21 cellular contexts compared by ENCODE assay signal in genomic region chr17:47709594-47709993, GRCh38. TPM values are rescaled to one million over a fixed set of nuclear protein-coding genes. Genes with fewer than 3 reads are reported as not detected.
DNase-seq lines count a peak whose midpoint lies in the region; ATAC-seq, FAIRE-seq and TF ChIP-seq lines count a peak whose summit lies in the region.
"Had no signal": no experiment of that assay in that cellular context is flagged by ENCODE, and none has a peak within 500 bp of the region (broad histone marks: within the 10 kb centered on the region; RNA-seq: fewer than 3 reads in every experiment).

No MANE protein-coding gene starts in this region.

- POLR2A ChIA-PET in H1 (lab: Charles Lee; ENCODE audit: partially characterized antibody) = interaction anchor here (1.1 to 1.9 kb wide), 5 partner anchors 8 to 35 kb away, joined by 3 to 10 read pairs (median 3); no protein-coding TSS in a partner anchor

- no peak overlapping the region for H2BK15ac ChIP-seq in H1 (ENCODE audit: low read length)

- peaks cover 2% of the 10 kb centered on the region; the same call in 1 of the 2 replicates for H3K23me2 ChIP-seq in H1 (ENCODE audit: low read depth, low read length)

- H4K91ac ChIP-seq in H1 (replicated peaks; ENCODE audit: insufficient read length, low read length) = no peak overlapping the region

- peaks cover 0 to 11% (median 5%) of the 10 kb centered on the region in 4 experiments; a peak in 6 of 7 replicates for H3K4me1 ChIP-seq in H1 (replicated peaks in 1 of 4; ENCODE audit: control insufficient read depth in 3 of 4, insufficient read depth in 4 of 4, low read length in 3 of 4)

- no peak overlapping the region for H3K4ac ChIP-seq in H1 (replicated peaks; ENCODE audit: insufficient read length, low read depth, low read length)

- H3K79me2 ChIP-seq in H1 (ENCODE audit: control insufficient read depth in 1 of 2, insufficient read depth in 2 of 2, low read length in 2 of 2) = no peaks in the 10 kb centered on the region

- H3K9ac ChIP-seq in H1 (replicated peaks in 1 of 4; ENCODE audit: extremely low read depth in 1 of 4, low read depth in 3 of 4, low read length in 3 of 4) = no peak overlapping the region
- H3K9ac ChIP-seq: KMS-11 had no signal

- H3K79me1 ChIP-seq in H1 (ENCODE audit: low read depth, low read length) = no peaks in the 10 kb centered on the region

- no peaks in the 10 kb centered on the region for H3K9me3 ChIP-seq in H1 (ENCODE audit: insufficient read depth in 2 of 2, low read depth in 1 of 2, low read length in 1 of 2)
- H3K9me3 ChIP-seq: Peyer's patch, SJCRH30 had no signal

- H3K18ac ChIP-seq in H1 (ENCODE audit: extremely low read depth, low read length) = no peak overlapping the region

- no peak overlapping the region for H3K56ac ChIP-seq in H1 (replicated peaks; ENCODE audit: insufficient read length, low read depth, low read length)

- no peak for TF ChIP-seq EP300 in H1 (IDR thresholded peaks at IDR 0.05; ENCODE audit: borderline replicate concordance in 1 of 2, low read depth in 2 of 2, low read length in 2 of 2)

- no peak overlapping the region for H3K14ac ChIP-seq in H1 (ENCODE audit: insufficient read length)

- intact Hi-C loops in activated CD4-positive, alpha-beta T cell treated with anti-CD3 and anti-CD28 coated beads, Interleukin-2, amount 10 ng/mL, durations not matched to agents 24 days and 14 days (cut with micrococcal nuclease) = no loop called here

- H4K20me1 ChIP-seq in H1 (replicated peaks in 1 of 2; ENCODE audit: control insufficient read depth in 1 of 2, insufficient read depth in 2 of 2, low read length in 2 of 2) = peaks cover 0 to 2% of the 10 kb centered on the region in 2 experiments

- TF ChIP-seq RAD21 in H1 (IDR thresholded peaks at IDR 0.05 in 1 of 2, conservative IDR thresholded peaks at IDR 0.05 in 1 of 2; ENCODE audit: low read depth in 2 of 2, low read length in 2 of 2) = no peak

- no peak overlapping the region for H3K4me3 Mint-ChIP-seq in activated naive CD4-positive, alpha-beta T cell treated with anti-CD3 and anti-CD28 coated beads, Interleukin-2, amount 50 U/mL, for 24 hours
- no peak overlapping the region for H3K4me3 Mint-ChIP-seq in natural killer cell treated with Interleukin-12 subunit alpha and Interleukin-12 subunit beta and Interleukin-15 and Interleukin-18, amount 100 ng/mL, for 72 hours
- H3K4me3 Mint-ChIP-seq in activated CD4-positive, alpha-beta T cell treated with anti-CD3 and anti-CD28 coated beads, Interleukin-2, amount 10 ng/mL, durations not matched to agents 24 days and 14 days = no peak overlapping the region
- H3K4me3 Mint-ChIP-seq: B cell, CD14-positive monocyte, H9 had no signal

- H3K36me3 Mint-ChIP-seq in activated naive CD4-positive, alpha-beta T cell treated with anti-CD3 and anti-CD28 coated beads, Interleukin-2, amount 50 U/mL, for 24 hours = peaks cover 14% of the 10 kb centered on the region
- H3K36me3 Mint-ChIP-seq in natural killer cell treated with Interleukin-12 subunit alpha and Interleukin-12 subunit beta and Interleukin-15 and Interleukin-18, amount 100 ng/mL, for 72 hours = no peaks in the 10 kb centered on the region
- H3K36me3 Mint-ChIP-seq in activated CD4-positive, alpha-beta T cell treated with anti-CD3 and anti-CD28 coated beads, Interleukin-2, amount 10 ng/mL, durations not matched to agents 24 days and 14 days (ENCODE audit: low read depth) = peaks cover 13% of the 10 kb centered on the region

- FAIRE-seq in HTR-8/SVneo (lab: Jason Lieb, UNC) = peak; percentile 42
- FAIRE-seq in H1 (lab: Jason Lieb, UNC) = no peak
- FAIRE-seq: A204.1 had no signal

- H3K27ac ChIP-seq in H1 (ENCODE audit: low read depth, low read length) = no peak overlapping the region
- H3K27ac ChIP-seq: KMS-11, Peyer's patch, SJCRH30 had no signal

- H4K8ac ChIP-seq in H1 (ENCODE audit: extremely low read depth, insufficient read depth, low read length) = no peak overlapping the region

- H2BK120ac ChIP-seq in H1 (replicated peaks; ENCODE audit: low read depth, low read length) = no peak overlapping the region

- no peak overlapping the region for H2BK12ac ChIP-seq in H1 (ENCODE audit: low read depth, low read length)

- peak overlapping the region; percentile 55 for H3K27ac Mint-ChIP-seq in activated naive CD4-positive, alpha-beta T cell treated with anti-CD3 and anti-CD28 coated beads, Interleukin-2, amount 50 U/mL, for 24 hours
- peak overlapping the region; percentile 85 to 92 for H3K27ac Mint-ChIP-seq in natural killer cell treated with Interleukin-12 subunit alpha and Interleukin-12 subunit beta and Interleukin-15 and Interleukin-18, amount 100 ng/mL, for 72 hours
- H3K27ac Mint-ChIP-seq in activated CD4-positive, alpha-beta T cell treated with anti-CD3 and anti-CD28 coated beads, Interleukin-2, amount 10 ng/mL, durations not matched to agents 24 days and 14 days = no peak overlapping the region
- H3K27ac Mint-ChIP-seq: B cell, CD14-positive monocyte, H9 had no signal

- H3K27me3 Mint-ChIP-seq in activated naive CD4-positive, alpha-beta T cell treated with anti-CD3 and anti-CD28 coated beads, Interleukin-2, amount 50 U/mL, for 24 hours = no peaks in the 10 kb centered on the region
- no peaks in the 10 kb centered on the region for H3K27me3 Mint-ChIP-seq in natural killer cell treated with Interleukin-12 subunit alpha and Interleukin-12 subunit beta and Interleukin-15 and Interleukin-18, amount 100 ng/mL, for 72 hours
- H3K27me3 Mint-ChIP-seq in activated CD4-positive, alpha-beta T cell treated with anti-CD3 and anti-CD28 coated beads, Interleukin-2, amount 10 ng/mL, durations not matched to agents 24 days and 14 days = no peaks in the 10 kb centered on the region
- H3K27me3 Mint-ChIP-seq: B cell had no signal

- H3K4me1 Mint-ChIP-seq in activated naive CD4-positive, alpha-beta T cell treated with anti-CD3 and anti-CD28 coated beads, Interleukin-2, amount 50 U/mL, for 24 hours = peaks cover 72% of the 10 kb centered on the region
- peaks cover 70 to 78% of the 10 kb centered on the region in 2 donors for H3K4me1 Mint-ChIP-seq in natural killer cell treated with Interleukin-12 subunit alpha and Interleukin-12 subunit beta and Interleukin-15 and Interleukin-18, amount 100 ng/mL, for 72 hours (ENCODE audit: low read depth in 2 of 2)
- peaks cover 58% of the 10 kb centered on the region for H3K4me1 Mint-ChIP-seq in activated CD4-positive, alpha-beta T cell treated with anti-CD3 and anti-CD28 coated beads, Interleukin-2, amount 10 ng/mL, durations not matched to agents 24 days and 14 days

- DNase-seq in activated naive CD4-positive, alpha-beta T cell (lab: John Stamatoyannopoulos, UW) = no peak
- DNase-seq in HTR-8/SVneo (ENCODE audit: insufficient read length, low spot score) = no peak
- DNase-seq in H1 (ENCODE audit: low read depth in 1 of 2, low spot score in 2 of 2) = no peak
- DNase-seq in natural killer cell treated with Interleukin-12 subunit alpha and Interleukin-12 subunit beta and Interleukin-15 and Interleukin-18, amount 100 ng/mL, for 72 hours (ENCODE audit: low spot score) = no peak
- DNase-seq in activated CD4-positive, alpha-beta T cell treated with anti-CD3 and anti-CD28 coated beads, Interleukin-2, amount 10 ng/mL, durations not matched to agents 24 days and 14 days = no peak
- no peak for DNase-seq in middle frontal gyrus (ENCODE audit: extremely low spot score, low spot score)
- DNase-seq: GDM1, NCI-H1694, NCI-H2081, NCI-H2171, NCI-H526, Peyer's patch, SJCRH30 had no signal

- TF ChIP-seq POLR2A in H1 (IDR thresholded peaks at IDR 0.05; ENCODE audit: control extremely low read depth in 1 of 2, low read depth in 2 of 2, low read length in 2 of 2) = no peak

- peak overlapping the region; percentile 62 to 71; a peak in 3 of 4 replicates for H3K4me2 ChIP-seq in H1 (ENCODE audit: insufficient read depth in 1 of 2, low read depth in 2 of 2, low read length in 2 of 2)
- H3K4me2 ChIP-seq: KMS-11 had no signal

- CTCF ChIA-PET in H1 (lab: Charles Lee; ENCODE audit: partially characterized antibody) = interaction anchor here (1.0 to 19.8 kb wide), 6 partner anchors 9 to 55 kb away, joined by 4 to 441 read pairs (median 7); partner anchors contain the start of gene TBX21

- no peak overlapping the region for H2AFZ ChIP-seq in H1 (ENCODE audit: low read length)

- no peak overlapping the region for H2BK5ac ChIP-seq in H1 (ENCODE audit: low read depth, low read length)

- 94% methylated on average over 3 of the region's 3 CpGs; no CpG with 5 or more reads in 1 of the 2 experiments for WGBS in H1 (ENCODE audit: extremely low coverage in 1 of 2, insufficient coverage in 1 of 2, insufficient read length in 1 of 2, insufficient replicate concordance in 2 of 2, low coverage in 1 of 2, low lambda C conversion rate in 2 of 2, missing lambda C conversion rate in 1 of 2), 2 experiments

- no peaks in the 10 kb centered on the region for H3K36me3 ChIP-seq in H1 (ENCODE audit: control insufficient read depth in 2 of 4, insufficient read depth in 4 of 4, low read length in 3 of 4)
- H3K36me3 ChIP-seq: SJCRH30 had no signal

- no peaks in the 10 kb centered on the region for H3K9me3 Mint-ChIP-seq in activated naive CD4-positive, alpha-beta T cell treated with anti-CD3 and anti-CD28 coated beads, Interleukin-2, amount 50 U/mL, for 24 hours
- H3K9me3 Mint-ChIP-seq in natural killer cell treated with Interleukin-12 subunit alpha and Interleukin-12 subunit beta and Interleukin-15 and Interleukin-18, amount 100 ng/mL, for 72 hours = no peaks in the 10 kb centered on the region
- no peaks in the 10 kb centered on the region for H3K9me3 Mint-ChIP-seq in activated CD4-positive, alpha-beta T cell treated with anti-CD3 and anti-CD28 coated beads, Interleukin-2, amount 10 ng/mL, durations not matched to agents 24 days and 14 days
- H3K9me3 Mint-ChIP-seq: H9 had no signal

- TF ChIP-seq CTCF in H1 (IDR thresholded peaks at IDR 0.05; ENCODE audit: control extremely low read depth in 1 of 3, insufficient read depth in 1 of 3, low read depth in 1 of 3, low read length in 3 of 3) = no peak

- no peak overlapping the region for H2BK20ac ChIP-seq in H1 (ENCODE audit: low read length)

- H4K5ac ChIP-seq in H1 (ENCODE audit: insufficient read length, low read depth, low read length) = no peak overlapping the region

- peaks cover 0 to 19% (median 5%) of the 10 kb centered on the region in 4 experiments; a peak in 4 of 7 replicates for H3K27me3 ChIP-seq in H1 (replicated peaks in 1 of 4; ENCODE audit: control insufficient read depth in 3 of 4, extremely low read depth in 1 of 4, insufficient read depth in 3 of 4, low read length in 3 of 4)
- H3K27me3 ChIP-seq: Peyer's patch, SJCRH30 had no signal

- no peak overlapping the region for H3K23ac ChIP-seq in H1 (ENCODE audit: insufficient read length)

- H3K4me3 ChIP-seq in H1 (ENCODE audit: extremely low read depth in 1 of 4, insufficient read depth in 2 of 4, low read depth in 3 of 4, low read length in 4 of 4) = peak overlapping the region in 1 of 4 experiments; percentile 57; a peak in 3 of 8 replicates
- H3K4me3 ChIP-seq: SJCRH30 had no signal

- no peak for ATAC-seq in natural killer cell treated with Interleukin-12 subunit alpha and Interleukin-12 subunit beta and Interleukin-15 and Interleukin-18, amount 100 ng/mL, for 72 hours
- no peak for ATAC-seq in GM19463 (IDR thresholded peaks at IDR 0.05; ENCODE audit: unreplicated experiment)

- H2AK5ac ChIP-seq in H1 (ENCODE audit: low read depth, low read length) = no peak overlapping the region

RNA-seq across cellular contexts. Expression of gene TBKBP1, which starts 15.6 kb away (rescaled TPM):
- 15.1 and 16.7 TPM in 2 replicates for total RNA-seq in H1 (2021; fragmentation: NEBNext Ultra II Directional; extraction: Animal tissue kit (Norgen Biotek cat#: 25700))
- 6.3 and 9.3 TPM in 2 replicates for polyA plus RNA-seq in H1 (2011; rRNA removed)
- polyA plus RNA-seq in H1 (2011; cell fraction: cytosol; rRNA removed) = 8.4 TPM
- 20.6 TPM for polyA plus RNA-seq in H1 (2011; cell fraction: nucleus; rRNA removed)
- 17.1 to 26.1 TPM (median 23.5 TPM) in 4 replicates for polyA plus RNA-seq in H1 (2012, experiment 1 of 2)
- polyA plus RNA-seq in H1 (2012, experiment 2 of 2) = 21.5 TPM
- 6.6 TPM for polyA plus RNA-seq in H1 (2013, experiment 1 of 2)
- polyA plus RNA-seq in H1 (2013, experiment 2 of 2) = 7.1 TPM
- polyA minus RNA-seq in H1 (2011; rRNA and poly(A)+ RNA removed) = 5.1 and 6.0 TPM in 2 replicates
- 11.2 TPM for polyA minus RNA-seq in H1 (2011; cell fraction: cytosol; rRNA and poly(A)+ RNA removed)
- 7.2 TPM for polyA minus RNA-seq in H1 (2011; cell fraction: nucleus; rRNA and poly(A)+ RNA removed)
- 10 to 100 TPM; 13.1 to 22.6 TPM for total RNA-seq in natural killer cell treated with Interleukin-12 subunit alpha and Interleukin-12 subunit beta and Interleukin-15 and Interleukin-18, amount 100 ng/mL, for 72 hours
- total RNA-seq in activated CD4-positive, alpha-beta T cell treated with anti-CD3 and anti-CD28 coated beads, Interleukin-2, amount 10 ng/mL, durations not matched to agents 24 days and 14 days = 9.3 and 10.9 TPM in 2 replicates

RNA-seq across cellular contexts. Expression of gene TBX21, which starts 23.4 kb away (rescaled TPM):
- total RNA-seq in H1 (2021; fragmentation: NEBNext Ultra II Directional; extraction: Animal tissue kit (Norgen Biotek cat#: 25700)) = not detected in 2 replicates
- polyA plus RNA-seq in H1 (2011; rRNA removed) = 0.05 TPM in 1 of 2 replicates, not detected in the other
- polyA plus RNA-seq in H1 (2011; cell fraction: cytosol; rRNA removed) = 0.04 TPM
- not detected for polyA plus RNA-seq in H1 (2011; cell fraction: nucleus; rRNA removed)
- not detected in 4 replicates for polyA plus RNA-seq in H1 (2012, experiment 1 of 2)
- polyA plus RNA-seq in H1 (2012, experiment 2 of 2) = not detected
- polyA plus RNA-seq in H1 (2013, experiment 1 of 2) = 0.02 TPM
- 0.02 TPM for polyA plus RNA-seq in H1 (2013, experiment 2 of 2)
- 0.05 TPM in 1 of 2 replicates, not detected in the other for polyA minus RNA-seq in H1 (2011; rRNA and poly(A)+ RNA removed)
- not detected for polyA minus RNA-seq in H1 (2011; cell fraction: cytosol; rRNA and poly(A)+ RNA removed)
- not detected for polyA minus RNA-seq in H1 (2011; cell fraction: nucleus; rRNA and poly(A)+ RNA removed)
- total RNA-seq in natural killer cell treated with Interleukin-12 subunit alpha and Interleukin-12 subunit beta and Interleukin-15 and Interleukin-18, amount 100 ng/mL, for 72 hours = 100 to 1,000 TPM; 234 to 437 TPM
- total RNA-seq in activated CD4-positive, alpha-beta T cell treated with anti-CD3 and anti-CD28 coated beads, Interleukin-2, amount 10 ng/mL, durations not matched to agents 24 days and 14 days = 63.0 and 66.4 TPM in 2 replicates
- total RNA-seq: H9, OCI-LY7, SJCRH30 had no signal

RNA-seq across cellular contexts. Expression of gene KPNB1, which starts 59.9 kb away (rescaled TPM):
- 625 and 635 TPM in 2 replicates for total RNA-seq in H1 (2021; fragmentation: NEBNext Ultra II Directional; extraction: Animal tissue kit (Norgen Biotek cat#: 25700))
- polyA plus RNA-seq in H1 (2011; rRNA removed) = 142 and 171 TPM in 2 replicates
- 209 TPM for polyA plus RNA-seq in H1 (2011; cell fraction: cytosol; rRNA removed)
- 433 TPM for polyA plus RNA-seq in H1 (2011; cell fraction: nucleus; rRNA removed)
- polyA plus RNA-seq in H1 (2012, experiment 1 of 2) = 357 to 670 TPM (median 408 TPM) in 4 replicates
- polyA plus RNA-seq in H1 (2012, experiment 2 of 2) = 16.3 TPM
- 602 TPM for polyA plus RNA-seq in H1 (2013, experiment 1 of 2)
- 545 TPM for polyA plus RNA-seq in H1 (2013, experiment 2 of 2)
- 512 and 884 TPM in 2 replicates for polyA minus RNA-seq in H1 (2011; rRNA and poly(A)+ RNA removed)
- 185 TPM for polyA minus RNA-seq in H1 (2011; cell fraction: cytosol; rRNA and poly(A)+ RNA removed)
- polyA minus RNA-seq in H1 (2011; cell fraction: nucleus; rRNA and poly(A)+ RNA removed) = 342 TPM
- 1,000 to 10,000 TPM in 1 of 2 donors, 100 to 1,000 TPM in 1; 665 to 1,039 TPM for total RNA-seq in natural killer cell treated with Interleukin-12 subunit alpha and Interleukin-12 subunit beta and Interleukin-15 and Interleukin-18, amount 100 ng/mL, for 72 hours
- 727 and 736 TPM in 2 replicates for total RNA-seq in activated CD4-positive, alpha-beta T cell treated with anti-CD3 and anti-CD28 coated beads, Interleukin-2, amount 10 ng/mL, durations not matched to agents 24 days and 14 days

Comparison
In these comparisons a context has a peak if more than half of its experiments do, and no peak if none do; other contexts are left out.
1. RNA of gene TBX21, which starts 23.4 kb away (total RNA-seq): 234 to 437 TPM in natural killer cell treated with Interleukin-12 subunit alpha and Interleukin-12 subunit beta and Interleukin-15 and Interleukin-18, amount 100 ng/mL, for 72 hours and 63.0 to 66.4 TPM in activated CD4-positive, alpha-beta T cell treated with anti-CD3 and anti-CD28 coated beads, Interleukin-2, amount 10 ng/mL, durations not matched to agents 24 days and 14 days; not detected in H1; every median in the first group is over 10 times any median in the second.